16 cellular contexts compared by ENCODE assay signal in the genomic region with DNA sequence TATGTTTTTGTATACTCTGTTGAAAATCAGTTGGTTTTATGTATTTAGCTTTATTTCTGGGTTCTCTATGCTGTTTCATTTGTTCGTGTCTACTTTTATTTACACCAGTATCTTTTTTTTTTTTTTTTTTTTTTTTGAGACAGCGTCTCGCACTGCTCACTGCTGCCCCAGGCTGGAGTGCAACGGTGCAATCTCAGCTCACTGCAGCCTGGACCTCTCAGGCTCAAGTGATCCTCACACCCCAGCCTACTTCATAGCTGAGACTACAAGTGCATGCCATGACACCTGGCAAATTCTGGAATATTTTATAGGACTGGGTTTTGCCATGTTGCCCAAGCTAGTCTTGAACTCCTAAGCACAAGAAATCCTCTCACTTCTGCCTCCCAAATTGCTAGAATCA.
DNase-seq lines count a peak whose midpoint lies in the region; ATAC-seq, FAIRE-seq and TF ChIP-seq lines count a peak whose summit lies in the region.
"Had no signal": no experiment of that assay in that cellular context is flagged by ENCODE, and none has a peak within 500 bp of the region (broad histone marks: within the 10 kb centered on the region; RNA-seq: fewer than 3 reads in every experiment).

No MANE protein-coding gene starts in this region.

- H2AK5ac ChIP-seq in neuronal stem cell (ENCODE audit: low read depth, low read length): no peak overlapping the region

- no peak overlapping the region for H3K14ac ChIP-seq in neuronal stem cell (ENCODE audit: low read length)

- ATAC-seq in GM21786 (IDR thresholded peaks at IDR 0.05; ENCODE audit: unreplicated experiment) (no peak), GM21515 (IDR thresholded peaks at IDR 0.05; ENCODE audit: unreplicated experiment) (no peak)

- H2BK120ac ChIP-seq in neuronal stem cell (ENCODE audit: low read depth, low read length): no peak overlapping the region

- H3K36me3 ChIP-seq in BE2C: no peaks in the 10 kb centered on the region
- no peaks in the 10 kb centered on the region for H3K36me3 ChIP-seq in neuronal stem cell (replicated peaks in 1 of 2; ENCODE audit: control insufficient read depth in 2 of 2, insufficient read depth in 2 of 2, low read length in 2 of 2)
- H3K36me3 ChIP-seq: MG63 had no signal

- H4K91ac ChIP-seq in neuronal stem cell (ENCODE audit: low read depth, low read length, poor library complexity): no peak overlapping the region

- peak; percentile 69 for FAIRE-seq in HTR-8/SVneo (lab: Jason Lieb, UNC)

- no peaks in the 10 kb centered on the region for H3K79me1 ChIP-seq in neuronal stem cell (ENCODE audit: low read depth, low read length)

- H3K9ac ChIP-seq in neuronal stem cell (ENCODE audit: low read depth, low read length, poor library complexity): no peak overlapping the region
- H3K9ac ChIP-seq: GM23248 had no signal

- no peak for DNase-seq in BE2C
- DNase-seq in HTR-8/SVneo (ENCODE audit: insufficient read length, low spot score): no peak
- peak; percentile 50 for DNase-seq in choroid plexus epithelial cell (ENCODE audit: low read depth)
- peak; percentile 1 for DNase-seq in left kidney (ENCODE audit: low read depth, low spot score)
- DNase-seq in caudate nucleus (lab: John Stamatoyannopoulos, UW): no peak
- DNase-seq in neuronal stem cell (ENCODE audit: low spot score): no peak
- DNase-seq: COR-L47, DMS153, GM23248, MG63, NCI-H1092, NCI-H1694 treated with DMSO at 0.1 percent for 48 hours, NCI-H69, SIG-M5 had no signal

- H3K4me3 ChIP-seq in BE2C (ENCODE audit: low read depth, low read length) (no peak overlapping the region), choroid plexus epithelial cell (ENCODE audit: low read depth, low read length) (no peak overlapping the region), neuronal stem cell (ENCODE audit: low read length in 2 of 2) (no peak overlapping the region)
- H3K4me3 ChIP-seq: GM23248, MG63 had no signal

- H2BK15ac ChIP-seq in neuronal stem cell (ENCODE audit: low read length): no peak overlapping the region

- H3K9me3 ChIP-seq in BE2C: no peaks in the 10 kb centered on the region
- H3K9me3 ChIP-seq in neuronal stem cell (replicated peaks in 1 of 2; ENCODE audit: control insufficient read depth in 2 of 2, insufficient read depth in 1 of 2, low read depth in 1 of 2, low read length in 2 of 2): no peaks in the 10 kb centered on the region

- H3K27me3 ChIP-seq in BE2C: no peaks in the 10 kb centered on the region
- H3K27me3 ChIP-seq in neuronal stem cell (ENCODE audit: control insufficient read depth in 3 of 3, insufficient read depth in 3 of 3, low read depth in 1 of 3, low read length in 3 of 3): no peaks in the 10 kb centered on the region
- H3K27me3 ChIP-seq: MG63 had no signal

- H3K4ac ChIP-seq in neuronal stem cell (ENCODE audit: low read length): no peak overlapping the region

- H3K4me1 ChIP-seq in BE2C (no peaks in the 10 kb centered on the region; the same call in 1 of the 2 replicates), neuronal stem cell (ENCODE audit: control insufficient read depth in 2 of 2, insufficient read depth in 1 of 2, low read depth in 1 of 2, low read length in 2 of 2) (no peaks in the 10 kb centered on the region)

- H4K8ac ChIP-seq in neuronal stem cell (ENCODE audit: low read depth, low read length): no peak overlapping the region

- H3K18ac ChIP-seq in neuronal stem cell (ENCODE audit: low read length): no peak overlapping the region

- TF ChIP-seq CTCF in BE2C (IDR thresholded peaks at IDR 0.05; ENCODE audit: low read depth, low read length): peak; percentile 11; the same call in 1 of the 2 replicates
- TF ChIP-seq CTCF in choroid plexus epithelial cell (conservative IDR thresholded peaks at IDR 0.05; ENCODE audit: low read depth, low read length): peak; percentile 46

- H2AFZ ChIP-seq in neuronal stem cell (ENCODE audit: low read length): no peak overlapping the region
- H2AFZ ChIP-seq: GM23248 had no signal

- no peak overlapping the region for H2BK5ac ChIP-seq in neuronal stem cell (ENCODE audit: low read length)

- H2BK12ac ChIP-seq in neuronal stem cell (ENCODE audit: low read length): no peak overlapping the region

- no peak overlapping the region for H3K23ac ChIP-seq in neuronal stem cell (ENCODE audit: low read depth, low read length, poor library complexity)

- H3K4me2 ChIP-seq in neuronal stem cell (ENCODE audit: insufficient read depth, low read length, poor library complexity, severe bottlenecking): no peak overlapping the region

- no CpG with 5 or more reads among the region's 4 CpGs for WGBS in neuronal stem cell (ENCODE audit: extremely low coverage in 2 of 2, insufficient read length in 2 of 2, insufficient replicate concordance in 1 of 2), 2 donors

- H3K27ac ChIP-seq in caudate nucleus (ENCODE audit: low read depth, low read length) (no peak overlapping the region), neuronal stem cell (replicated peaks; ENCODE audit: low read length) (no peak overlapping the region)
- H3K27ac ChIP-seq: GM23248 had no signal

Comparison
In these comparisons a context has a peak if more than half of its experiments do, and no peak if none do; other contexts are left out.
1. DNase-seq: peak in choroid plexus epithelial cell (single experiment) and left kidney (single experiment); none in BE2C (single experiment), HTR-8/SVneo (single experiment), caudate nucleus (0 of 61) and neuronal stem cell (single experiment).